ENCODE assay signal across 11 cellular contexts in the genomic region with DNA sequence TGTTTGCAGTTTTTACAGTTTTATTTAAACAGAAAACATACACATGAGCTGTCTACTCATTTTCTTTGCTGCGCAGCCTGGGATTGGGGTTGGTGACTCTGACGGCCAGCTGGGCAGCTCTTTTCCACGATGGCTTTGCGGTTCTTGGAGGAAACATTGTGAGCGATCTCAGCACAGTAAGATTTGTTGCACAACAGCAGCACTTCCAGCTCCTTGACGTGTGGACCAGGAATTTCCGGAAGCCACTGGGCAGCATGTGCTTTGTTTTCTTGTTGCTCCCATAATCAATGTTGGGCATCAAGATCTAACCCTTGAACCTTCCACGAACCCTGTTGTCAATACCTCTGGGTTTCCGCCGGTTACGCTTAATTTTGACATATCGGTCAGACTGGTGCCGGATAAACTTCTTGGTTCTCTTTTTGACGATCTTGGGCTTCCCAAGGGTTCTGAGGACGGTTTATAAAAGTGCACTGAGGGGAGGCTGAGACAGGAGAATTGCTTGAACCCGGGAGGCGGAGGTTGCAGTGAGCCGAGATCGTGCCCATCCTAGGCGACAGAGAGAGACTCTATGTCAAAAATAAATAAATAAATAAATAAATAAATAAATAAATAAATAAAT. TPM values are rescaled to one million over a fixed set of nuclear protein-coding genes. Genes with fewer than 3 reads are reported as not detected.
A peak's percentile ranks its signal among the peaks of the same experiment; 100 is the strongest.
DNase-seq lines count a peak whose midpoint lies in the region; ATAC-seq, FAIRE-seq and TF ChIP-seq lines count a peak whose summit lies in the region.
"Had no signal": no experiment of that assay in that cellular context is flagged by ENCODE, and none has a peak within 500 bp of the region (broad histone marks: within the 10 kb centered on the region; RNA-seq: fewer than 3 reads in every experiment).

No MANE protein-coding gene starts in this region.

- H3K4me2 ChIP-seq in BLaER1 (peak overlapping the region; percentile 90), GM12878 (ENCODE audit: control insufficient read depth, insufficient read depth) (peak overlapping the region; percentile 74)

- H3K9me3 ChIP-seq in BLaER1: no peaks in the 10 kb centered on the region
- no peaks in the 10 kb centered on the region for H3K9me3 ChIP-seq in GM12878 (replicated peaks; ENCODE audit: control insufficient read depth, insufficient read depth, low read length)
- H3K9me3 ChIP-seq in transverse colon: no peaks in the 10 kb centered on the region

- ATAC-seq in GM18517 (IDR thresholded peaks at IDR 0.05; ENCODE audit: unreplicated experiment) (peak; percentile 20), GM12878 (peak; percentile 52)

- CTCF ChIA-PET in GM12878 (lab: Yijun Ruan, JAX): interaction anchor here (0.6 to 7.0 kb wide), 36 partner anchors 10 to 293 kb away, joined by 3 to 112 read pairs (median 6); a partner anchor contains a TSS

- in situ Hi-C loops in GM12878 (cut with MboI): no loop called here
- in situ Hi-C loops in transverse colon (cut with MboI; ENCODE audit: low pct_ligation_motif_present in 1 of 4, low pct_unique_long_range_greater_than_20kb in 1 of 4, low sequenced_read_pairs in 3 of 4): no loop called here

- H3K4me3 Mint-ChIP-seq in mesothelial cell of epicardium: peak overlapping the region; percentile 43

- H3K36me3 Mint-ChIP-seq in mesothelial cell of epicardium: no peaks in the 10 kb centered on the region

- H4K20me1 ChIP-seq in BLaER1: no peaks in the 10 kb centered on the region
- H4K20me1 ChIP-seq in GM12878 (ENCODE audit: control insufficient read depth, insufficient read depth): no peaks in the 10 kb centered on the region

- SMC1A ChIA-PET in GM12878 (lab: Charles Lee; ENCODE audit: uncharacterized antibody, unreplicated experiment): interaction anchor here (0.7 to 4.5 kb wide), 12 partner anchors 11 to 85 kb away, joined by 3 to 20 read pairs (median 4); a partner anchor contains a TSS

- WGBS in GM12878 (ENCODE audit: insufficient coverage, insufficient replicate concordance, low lambda C conversion rate, missing lambda C conversion rate): 74% methylated on average over 20 of the region's 20 CpGs
- WGBS in transverse colon (ENCODE audit: low coverage in 1 of 2), 2 donors: 64 to 74% methylated on average over 13 to 20 of the region's 20 CpGs

- TF ChIP-seq EP300 in GM12878 (IDR thresholded peaks at IDR 0.05; ENCODE audit: borderline replicate concordance in 1 of 2, control insufficient read depth in 1 of 2, low read depth in 2 of 2, low read length in 2 of 2) (no peak), transverse colon (IDR thresholded peaks at IDR 0.05; ENCODE audit: low read depth) (no peak)

- peaks cover 6% of the 10 kb centered on the region for H3K27me3 Mint-ChIP-seq in mesothelial cell of epicardium (ENCODE audit: low read depth)

- H3K4me3 ChIP-seq in BLaER1 (peak overlapping the region; percentile 53; the same call in 1 of the 2 replicates), GM12878 (0 out of 2 replicates have a peak overlapping the region, but pooled peaks have one; percentile 22), transverse colon (peak overlapping the region in 1 of 4 donors; percentile 55)

- RAD21 ChIA-PET in GM12878 (lab: Charles Lee; ENCODE audit: unreplicated experiment): interaction anchor here (1.5 to 6.3 kb wide), 4 partner anchors 12 to 85 kb away, joined by 3 to 49 read pairs (median 10); a partner anchor contains a TSS

- intact Hi-C loops in GM12878 (cut with micrococcal nuclease; ENCODE audit: unreplicated experiment): loop anchor here (5.0 kb wide), 1 partner anchor 94 kb away; a partner anchor contains a TSS
- intact Hi-C loops in transverse colon (cut with DNase I; ENCODE audit: low total_unique reads): no loop called here

- H3K36me3 ChIP-seq in BLaER1 (no peaks in the 10 kb centered on the region), GM12878 (ENCODE audit: control insufficient read depth in 2 of 2, insufficient read depth in 2 of 2, low read length in 1 of 2) (no peaks in the 10 kb centered on the region), transverse colon (no peaks in the 10 kb centered on the region)

- TF ChIP-seq CTCF in GM12878 (IDR thresholded peaks at IDR 0.05 in 2 of 3, conservative IDR thresholded peaks at IDR 0.05 in 1 of 3; ENCODE audit: control insufficient read depth in 2 of 3, extremely low read depth in 1 of 3, insufficient read depth in 1 of 3, low read depth in 3 of 3, low read length in 3 of 3) (no peak), mesothelial cell of epicardium (IDR thresholded peaks at IDR 0.05; ENCODE audit: unreplicated experiment) (no peak), transverse colon (IDR thresholded peaks at IDR 0.05) (no peak)

- no peak for FAIRE-seq in GM12878 (lab: Jason Lieb, UNC)
- FAIRE-seq: endometrium, RCC 7860, urothelium cell line had no signal

- DNase-seq in GM12878 (ENCODE audit: low read depth, low spot score): no peak
- no peak for DNase-seq in mesothelial cell of epicardium (ENCODE audit: low spot score in 2 of 2, unreplicated experiment in 2 of 2)
- no peak for DNase-seq in NCI-H345 treated with DMSO at 0.1 percent for 48 hours (lab: John Stamatoyannopoulos, UW; ENCODE audit: unreplicated experiment)
- DNase-seq in COR-L47 (lab: John Stamatoyannopoulos, UW): no peak
- no peak for DNase-seq in globus pallidus (ENCODE audit: low spot score)
- DNase-seq in transverse colon: no peak

- H3K4me1 Mint-ChIP-seq in mesothelial cell of epicardium: no peaks in the 10 kb centered on the region

- H3K4me1 ChIP-seq in BLaER1 (peaks cover 18% of the 10 kb centered on the region), GM12878 (ENCODE audit: control insufficient read depth, insufficient read depth, low read length) (peaks cover 8% of the 10 kb centered on the region; the same call in 1 of the 2 replicates), transverse colon (peaks cover 0 to 10% (median 4%) of the 10 kb centered on the region in 4 donors)

- no peak overlapping the region for H3K27ac ChIP-seq in BLaER1
- H3K27ac ChIP-seq in GM12878 (ENCODE audit: control insufficient read depth, insufficient read depth): no peak overlapping the region
- no peak overlapping the region for H3K27ac ChIP-seq in transverse colon

- POLR2A ChIA-PET in GM12878 (lab: Charles Lee): interaction anchor here (0.9 to 5.5 kb wide), 5 partner anchors 38 to 207 kb away, joined by 3 to 36 read pairs (median 5); a partner anchor contains a TSS

- no peak for TF ChIP-seq RAD21 in GM12878 (IDR thresholded peaks at IDR 0.05; ENCODE audit: insufficient read depth, low read depth, low read length)

- H3K79me2 ChIP-seq in GM12878 (ENCODE audit: control insufficient read depth, insufficient read depth, low read length): no peaks in the 10 kb centered on the region

- TF ChIP-seq POLR2A in GM12878 (IDR thresholded peaks at IDR 0.05; ENCODE audit: low read depth, low read length) (no peak), transverse colon (IDR thresholded peaks at IDR 0.05) (no peak)

- H2AFZ ChIP-seq in GM12878 (ENCODE audit: control insufficient read depth, low read depth, low read length): peak overlapping the region; percentile 31

- BruUV-seq in GM12878 (replicated peaks; lab: Mats Ljungman, UMichigan): no TSS peak

- H3K9me3 Mint-ChIP-seq in mesothelial cell of epicardium: no peaks in the 10 kb centered on the region

- H3K27me3 ChIP-seq in BLaER1: no peaks in the 10 kb centered on the region
- H3K27me3 ChIP-seq in GM12878 (replicated peaks in 1 of 2; ENCODE audit: control insufficient read depth in 2 of 2, insufficient read depth in 2 of 2, low read length in 1 of 2): no peaks in the 10 kb centered on the region; a peak in 1 of 4 replicates
- H3K27me3 ChIP-seq in transverse colon: peaks cover 6% of the 10 kb centered on the region

- no peak overlapping the region for H3K27ac Mint-ChIP-seq in mesothelial cell of epicardium

- H3K9ac ChIP-seq in BLaER1: no peak overlapping the region
- no peak overlapping the region for H3K9ac ChIP-seq in GM12878 (ENCODE audit: control insufficient read depth, insufficient read depth, low read length)

RNA-seq across cellular contexts. Expression of a gene that starts 21.8 kb away (rescaled TPM):
- 29.3 and 32.5 TPM in 2 replicates for total RNA-seq in GM12878 (2013; cell fraction: nucleolus; rRNA removed)
- total RNA-seq in GM12878 (2014; rRNA removed) (29.5 and 34.8 TPM in 2 replicates), GM12878 (2014; rRNA removed; fragmentation: Illumina TruSeq; extraction: Trizol) (40.6 and 43.1 TPM in 2 replicates), GM12878 (2021) (58.2 and 59.4 TPM in 2 replicates), mesothelial cell of epicardium (30.5 to 34.7 TPM (median 33.7 TPM) in 3 replicates), transverse colon (10 to 100 TPM; 12.1 to 35.9 (median 20.9) TPM)
- polyA plus RNA-seq in GM12878 (2011; ENCODE audit: low read depth): 47.4 TPM
- polyA plus RNA-seq in GM12878 (2011; rRNA removed) (16.5 and 25.0 TPM in 2 replicates), GM12878 (2014; fragmentation: Illumina TruSeq; extraction: Trizol) (47.3 and 56.3 TPM in 2 replicates), GM12878 (2014; fragmentation: Nextera tagmentation; extraction: Ambion mirVana) (10 to 100 TPM; 55.2 to 83.4 TPM), GM12878 (2014; rRNA removed) (56.8 and 67.1 TPM in 2 replicates), GM12878 (2016; fragmentation: Nextera tagmentation; extraction: Ambion mirVana) (100 to 1,000 TPM; 133 to 135 TPM)
- polyA plus RNA-seq in GM12878 (2011; cell fraction: cytosol; rRNA removed): 25.5 and 28.3 TPM in 2 replicates
- 31.3 and 38.7 TPM in 2 replicates for polyA plus RNA-seq in GM12878 (2011; cell fraction: nucleus; rRNA removed)
- 73.3 and 77.9 TPM in 2 replicates for polyA plus RNA-seq in GM12878 (2012)
- polyA minus RNA-seq in GM12878 (2011; rRNA and poly(A)+ RNA removed): 16.8 and 17.3 TPM in 2 replicates
- polyA minus RNA-seq in GM12878 (2011; cell fraction: cytosol; rRNA and poly(A)+ RNA removed): 6.3 and 9.6 TPM in 2 replicates
- 9.2 and 15.6 TPM in 2 replicates for polyA minus RNA-seq in GM12878 (2011; cell fraction: nucleus; rRNA and poly(A)+ RNA removed)

RNA-seq across cellular contexts. Expression of a gene that starts 37.8 kb away (rescaled TPM):
- total RNA-seq in GM12878 (2013; cell fraction: nucleolus; rRNA removed): 6.2 and 8.6 TPM in 2 replicates
- total RNA-seq in GM12878 (2014; rRNA removed) (1.5 and 2.0 TPM in 2 replicates), GM12878 (2014; rRNA removed; fragmentation: Illumina TruSeq; extraction: Trizol) (1.2 and 1.3 TPM in 2 replicates), GM12878 (2021) (3.8 and 4.2 TPM in 2 replicates), mesothelial cell of epicardium (14.9 to 15.8 TPM (median 15.0 TPM) in 3 replicates), transverse colon (10 to 100 TPM in 1 of 4 donors, 1 to 10 TPM in 2, not detected in 1; 1.1 to 19.1 (median 3.3) TPM)
- polyA plus RNA-seq in GM12878 (2011; ENCODE audit: low read depth): 2.8 TPM
- polyA plus RNA-seq in GM12878 (2011; rRNA removed) (3.7 and 5.1 TPM in 2 replicates), GM12878 (2014; fragmentation: Illumina TruSeq; extraction: Trizol) (3.3 and 3.7 TPM in 2 replicates), GM12878 (2014; fragmentation: Nextera tagmentation; extraction: Ambion mirVana) (under 1 TPM; 0.24 to 0.42 TPM), GM12878 (2014; rRNA removed) (3.2 and 3.6 TPM in 2 replicates), GM12878 (2016; fragmentation: Nextera tagmentation; extraction: Ambion mirVana) (1 to 10 TPM; 1.1 to 1.5 TPM)
- 4.1 and 6.2 TPM in 2 replicates for polyA plus RNA-seq in GM12878 (2011; cell fraction: cytosol; rRNA removed)
- 4.6 and 5.0 TPM in 2 replicates for polyA plus RNA-seq in GM12878 (2011; cell fraction: nucleus; rRNA removed)
- polyA plus RNA-seq in GM12878 (2012): 4.1 and 5.2 TPM in 2 replicates
- 5.3 and 9.8 TPM in 2 replicates for polyA minus RNA-seq in GM12878 (2011; rRNA and poly(A)+ RNA removed)
- polyA minus RNA-seq in GM12878 (2011; cell fraction: cytosol; rRNA and poly(A)+ RNA removed): 2.3 and 6.7 TPM in 2 replicates
- polyA minus RNA-seq in GM12878 (2011; cell fraction: nucleus; rRNA and poly(A)+ RNA removed): 6.5 and 11.0 TPM in 2 replicates

RNA-seq across cellular contexts. Expression of a gene that starts 51.5 kb away (rescaled TPM):
- 138 and 143 TPM in 2 replicates for total RNA-seq in GM12878 (2013; cell fraction: nucleolus; rRNA removed)
- total RNA-seq in GM12878 (2014; rRNA removed) (80.3 and 81.4 TPM in 2 replicates), GM12878 (2014; rRNA removed; fragmentation: Illumina TruSeq; extraction: Trizol) (86.2 and 91.8 TPM in 2 replicates), GM12878 (2021) (82.7 and 95.2 TPM in 2 replicates), mesothelial cell of epicardium (88.5 to 106 TPM (median 97.9 TPM) in 3 replicates), transverse colon (100 to 1,000 TPM in 1 of 4 donors, 10 to 100 TPM in 3; 82.9 to 143 (median 83.9) TPM)
- 43.2 TPM for polyA plus RNA-seq in GM12878 (2011; ENCODE audit: low read depth)
- polyA plus RNA-seq in GM12878 (2011; rRNA removed) (68.4 and 73.1 TPM in 2 replicates), GM12878 (2014; fragmentation: Illumina TruSeq; extraction: Trizol) (107 and 112 TPM in 2 replicates), GM12878 (2014; fragmentation: Nextera tagmentation; extraction: Ambion mirVana) (10 to 100 TPM; 25.8 to 36.3 TPM), GM12878 (2014; rRNA removed) (79.2 and 83.3 TPM in 2 replicates), GM12878 (2016; fragmentation: Nextera tagmentation; extraction: Ambion mirVana) (10 to 100 TPM; 71.1 to 73.4 TPM)
- 73.8 and 82.6 TPM in 2 replicates for polyA plus RNA-seq in GM12878 (2011; cell fraction: cytosol; rRNA removed)
- polyA plus RNA-seq in GM12878 (2011; cell fraction: nucleus; rRNA removed): 198 and 212 TPM in 2 replicates
- 70.7 and 86.6 TPM in 2 replicates for polyA plus RNA-seq in GM12878 (2012)
- polyA minus RNA-seq in GM12878 (2011; rRNA and poly(A)+ RNA removed): 59.7 and 62.5 TPM in 2 replicates
- polyA minus RNA-seq in GM12878 (2011; cell fraction: cytosol; rRNA and poly(A)+ RNA removed): 22.4 and 24.2 TPM in 2 replicates
- 33.2 and 46.3 TPM in 2 replicates for polyA minus RNA-seq in GM12878 (2011; cell fraction: nucleus; rRNA and poly(A)+ RNA removed)

RNA-seq across cellular contexts. Expression of a gene that starts 53.8 kb away (rescaled TPM):
- total RNA-seq in GM12878 (2013; cell fraction: nucleolus; rRNA removed): 43.5 and 44.5 TPM in 2 replicates
- 59.2 and 60.3 TPM in 2 replicates for total RNA-seq in GM12878 (2014; rRNA removed)
- total RNA-seq in GM12878 (2014; rRNA removed; fragmentation: Illumina TruSeq; extraction: Trizol): 50.3 and 50.4 TPM in 2 replicates
- total RNA-seq in GM12878 (2021): 163 and 169 TPM in 2 replicates
- polyA plus RNA-seq in GM12878 (2011; ENCODE audit: low read depth): 52.8 TPM
- polyA plus RNA-seq in GM12878 (2011; rRNA removed): 222 and 263 TPM in 2 replicates
- polyA plus RNA-seq in GM12878 (2011; cell fraction: cytosol; rRNA removed): 280 and 304 TPM in 2 replicates
- 114 and 134 TPM in 2 replicates for polyA plus RNA-seq in GM12878 (2011; cell fraction: nucleus; rRNA removed)
- polyA plus RNA-seq in GM12878 (2012): 81.3 and 83.4 TPM in 2 replicates
- polyA plus RNA-seq in GM12878 (2014; fragmentation: Illumina TruSeq; extraction: Trizol): 93.4 and 95.4 TPM in 2 replicates
- 10 to 100 TPM in 1 of 2 experiments, 1 to 10 TPM in 1; 8.7 to 13.2 TPM for polyA plus RNA-seq in GM12878 (2014; fragmentation: Nextera tagmentation; extraction: Ambion mirVana)
- 85.6 and 94.5 TPM in 2 replicates for polyA plus RNA-seq in GM12878 (2014; rRNA removed)
- 10 to 100 TPM; 67.2 to 81.5 TPM for polyA plus RNA-seq in GM12878 (2016; fragmentation: Nextera tagmentation; extraction: Ambion mirVana)
- 138 and 178 TPM in 2 replicates for polyA minus RNA-seq in GM12878 (2011; rRNA and poly(A)+ RNA removed)
- polyA minus RNA-seq in GM12878 (2011; cell fraction: cytosol; rRNA and poly(A)+ RNA removed): 35.9 and 43.8 TPM in 2 replicates
- polyA minus RNA-seq in GM12878 (2011; cell fraction: nucleus; rRNA and poly(A)+ RNA removed): 16.8 and 38.7 TPM in 2 replicates
- 123 to 125 TPM (median 125 TPM) in 3 replicates for total RNA-seq in mesothelial cell of epicardium
- total RNA-seq in transverse colon: 100 to 1,000 TPM in 2 of 4 donors, 10 to 100 TPM in 2; 30.8 to 117 (median 99.8) TPM
